ENCODE assay signal across 12 cellular contexts in the genomic region with DNA sequence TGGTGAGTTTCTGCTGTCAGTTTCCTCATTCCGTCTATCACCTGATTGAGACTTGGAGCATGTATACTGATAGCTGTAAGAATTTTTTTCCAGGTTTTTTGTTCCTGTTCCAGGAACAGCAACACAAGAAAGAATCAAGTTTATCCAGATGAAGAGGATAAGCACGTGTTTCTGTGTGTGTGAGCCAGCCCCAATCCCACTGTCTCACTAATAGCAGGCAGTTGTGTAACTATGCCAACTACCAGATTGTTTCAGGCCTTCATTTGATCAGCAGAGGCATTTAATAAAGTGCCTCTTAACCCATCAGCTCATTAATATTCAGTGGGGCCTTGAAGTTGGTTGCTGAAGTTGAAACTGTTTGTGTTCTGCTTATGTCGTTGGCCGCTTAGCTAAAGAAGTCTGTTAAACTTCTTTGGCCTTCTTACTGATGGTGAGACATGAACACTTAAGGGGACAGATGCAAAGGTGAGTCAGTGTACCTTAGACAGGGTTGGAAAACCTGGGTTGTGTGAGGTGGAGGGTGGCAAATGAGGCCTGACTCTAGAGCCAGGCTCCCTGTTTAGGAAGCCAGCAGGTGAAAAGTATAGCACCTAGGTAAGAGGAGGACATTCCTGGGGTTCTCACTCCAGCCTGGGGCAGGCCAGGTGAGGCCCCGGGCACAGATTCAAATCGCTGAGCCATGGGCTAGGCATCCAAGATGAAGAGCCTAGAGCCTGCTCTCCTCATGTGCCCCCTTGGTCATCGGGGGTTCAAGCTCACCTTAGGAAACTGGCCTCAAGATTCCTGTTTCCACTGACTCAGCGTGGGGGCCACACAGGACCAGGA. TPM values are rescaled to one million over a fixed set of nuclear protein-coding genes. Genes with fewer than 3 reads are reported as not detected.
DNase-seq lines count a peak whose midpoint lies in the region; ATAC-seq and TF ChIP-seq lines count a peak whose summit lies in the region.
"Had no signal": no experiment of that assay in that cellular context is flagged by ENCODE, and none has a peak within 500 bp of the region (broad histone marks: within the 10 kb centered on the region; RNA-seq: fewer than 3 reads in every experiment).

No MANE protein-coding gene starts in this region.

- no peak for TF ChIP-seq CTCF in lower lobe of right lung (IDR thresholded peaks at IDR 0.05)
- TF ChIP-seq CTCF in upper lobe of right lung (IDR thresholded peaks at IDR 0.05) = no peak
- TF ChIP-seq CTCF in tibial artery (IDR thresholded peaks at IDR 0.05) = no peak

- no peaks in the 10 kb centered on the region for H3K27me3 Mint-ChIP-seq in activated naive CD4-positive, alpha-beta T cell treated with anti-CD3 and anti-CD28 coated beads, Interleukin-2, amount 50 U/mL, for 24 hours

- H3K9ac ChIP-seq in adipocyte (ENCODE audit: low read length) = peak overlapping the region; percentile 43

- H3K4me3 Mint-ChIP-seq in activated naive CD4-positive, alpha-beta T cell treated with anti-CD3 and anti-CD28 coated beads, Interleukin-2, amount 50 U/mL, for 24 hours = peak overlapping the region; percentile 38

- H3K27ac Mint-ChIP-seq in activated naive CD4-positive, alpha-beta T cell treated with anti-CD3 and anti-CD28 coated beads, Interleukin-2, amount 50 U/mL, for 24 hours = peak overlapping the region; percentile 75

- H3K4me1 ChIP-seq in adipocyte (ENCODE audit: control insufficient read depth, insufficient read depth, low read length) (peaks cover 39% of the 10 kb centered on the region), lower lobe of right lung (peaks cover 50% of the 10 kb centered on the region), upper lobe of right lung (peaks cover 40% of the 10 kb centered on the region), tibial artery (peaks cover 0 to 29% (median 15%) of the 10 kb centered on the region in 4 donors)

- ATAC-seq in lower lobe of right lung (peak; percentile 14 to 28), upper lobe of right lung (no peak), HG02588 (IDR thresholded peaks at IDR 0.05; ENCODE audit: unreplicated experiment) (no peak)
- ATAC-seq: activated T-cell treated with anti-CD3 and anti-CD28 coated beads, Interleukin-2, amount 50 U/mL, for 4 hours had no signal

- intact Hi-C loops in lower lobe of right lung (cut with DNase I) (no loop called here), upper lobe of right lung (cut with DNase I) (no loop called here), tibial artery (cut with DNase I; ENCODE audit: low total_unique reads) (no loop called here)

- H3K36me3 Mint-ChIP-seq in activated naive CD4-positive, alpha-beta T cell treated with anti-CD3 and anti-CD28 coated beads, Interleukin-2, amount 50 U/mL, for 24 hours = peaks cover 1% of the 10 kb centered on the region

- H3K36me3 ChIP-seq in adipocyte (ENCODE audit: control insufficient read depth, insufficient read depth, low read length, severe bottlenecking) (no peaks in the 10 kb centered on the region), lower lobe of right lung (no peaks in the 10 kb centered on the region), upper lobe of right lung (no peaks in the 10 kb centered on the region), tibial artery (no peaks in the 10 kb centered on the region)

- peaks cover 79% of the 10 kb centered on the region for H3K4me1 Mint-ChIP-seq in activated naive CD4-positive, alpha-beta T cell treated with anti-CD3 and anti-CD28 coated beads, Interleukin-2, amount 50 U/mL, for 24 hours

- no peaks in the 10 kb centered on the region for H3K9me3 Mint-ChIP-seq in activated naive CD4-positive, alpha-beta T cell treated with anti-CD3 and anti-CD28 coated beads, Interleukin-2, amount 50 U/mL, for 24 hours
- H3K9me3 Mint-ChIP-seq: activated T-cell treated with anti-CD3 and anti-CD28 coated beads, Interleukin-2, amount 50 U/mL, for 4 hours had no signal

- H3K4me3 ChIP-seq in adipocyte (ENCODE audit: low read length) = no peak overlapping the region
- H3K4me3 ChIP-seq in lower lobe of right lung = no peak overlapping the region
- no peak overlapping the region for H3K4me3 ChIP-seq in upper lobe of right lung
- no peak overlapping the region for H3K4me3 ChIP-seq in tibial artery
- H3K4me3 ChIP-seq: right atrium auricular region, SK-N-MC had no signal

- no peaks in the 10 kb centered on the region for H3K27me3 ChIP-seq in adipocyte (replicated peaks; ENCODE audit: control insufficient read depth, insufficient read depth, low read length)
- no peaks in the 10 kb centered on the region for H3K27me3 ChIP-seq in lower lobe of right lung (ENCODE audit: low read depth)
- H3K27me3 ChIP-seq in upper lobe of right lung = no peaks in the 10 kb centered on the region
- no peaks in the 10 kb centered on the region for H3K27me3 ChIP-seq in tibial artery
- H3K27me3 ChIP-seq: right atrium auricular region had no signal

- H3K9me3 ChIP-seq in adipocyte (ENCODE audit: control insufficient read depth, low read length) (no peaks in the 10 kb centered on the region), lower lobe of right lung (no peaks in the 10 kb centered on the region), upper lobe of right lung (no peaks in the 10 kb centered on the region), tibial artery (no peaks in the 10 kb centered on the region)
- H3K9me3 ChIP-seq: right atrium auricular region had no signal

- H3K27ac ChIP-seq in lower lobe of right lung (peak overlapping the region; percentile 47), upper lobe of right lung (peak overlapping the region; percentile 73), tibial artery (peak overlapping the region in 1 of 2 donors; percentile 24)
- H3K27ac ChIP-seq: right atrium auricular region, SK-N-MC had no signal

- no peak for DNase-seq in activated naive CD4-positive, alpha-beta T cell treated with Interleukin-2 at 50 U/mL for 16 hours
- DNase-seq in adipocyte (ENCODE audit: low read depth) (no peak), lower lobe of right lung (no peak), upper lobe of right lung (no peak), SKM-1 treated with dmso at 0.1 percent for 144 hours (lab: John Stamatoyannopoulos, UW; ENCODE audit: unreplicated experiment) (no peak), tibial artery (no peak)
- DNase-seq: activated T-cell treated with anti-CD3 and anti-CD28 coated beads, Interleukin-2, amount 50 U/mL, for 4 hours; AML-193 had no signal

RNA-seq across cellular contexts. Expression of gene ANKRD13A, which starts 3.7 kb away (rescaled TPM):
- total RNA-seq in lower lobe of right lung = 62.5 TPM
- 54.0 TPM for total RNA-seq in upper lobe of right lung

RNA-seq across cellular contexts. Expression of gene GIT2, which starts 6.7 kb away (rescaled TPM):
- total RNA-seq in lower lobe of right lung (62.2 TPM), upper lobe of right lung (52.1 TPM)

RNA-seq across cellular contexts. Expression of gene C12orf76, which starts 45.4 kb away (rescaled TPM):
- total RNA-seq in lower lobe of right lung (19.7 TPM), upper lobe of right lung (25.0 TPM)

Comparison
In these comparisons a context has a peak if more than half of its experiments do, and no peak if none do; other contexts are left out.
1. ATAC-seq: peak in lower lobe of right lung (2 of 2); none in upper lobe of right lung (single experiment) and HG02588 (single experiment).